23 cellular contexts compared by ENCODE assay signal in the genomic region with DNA sequence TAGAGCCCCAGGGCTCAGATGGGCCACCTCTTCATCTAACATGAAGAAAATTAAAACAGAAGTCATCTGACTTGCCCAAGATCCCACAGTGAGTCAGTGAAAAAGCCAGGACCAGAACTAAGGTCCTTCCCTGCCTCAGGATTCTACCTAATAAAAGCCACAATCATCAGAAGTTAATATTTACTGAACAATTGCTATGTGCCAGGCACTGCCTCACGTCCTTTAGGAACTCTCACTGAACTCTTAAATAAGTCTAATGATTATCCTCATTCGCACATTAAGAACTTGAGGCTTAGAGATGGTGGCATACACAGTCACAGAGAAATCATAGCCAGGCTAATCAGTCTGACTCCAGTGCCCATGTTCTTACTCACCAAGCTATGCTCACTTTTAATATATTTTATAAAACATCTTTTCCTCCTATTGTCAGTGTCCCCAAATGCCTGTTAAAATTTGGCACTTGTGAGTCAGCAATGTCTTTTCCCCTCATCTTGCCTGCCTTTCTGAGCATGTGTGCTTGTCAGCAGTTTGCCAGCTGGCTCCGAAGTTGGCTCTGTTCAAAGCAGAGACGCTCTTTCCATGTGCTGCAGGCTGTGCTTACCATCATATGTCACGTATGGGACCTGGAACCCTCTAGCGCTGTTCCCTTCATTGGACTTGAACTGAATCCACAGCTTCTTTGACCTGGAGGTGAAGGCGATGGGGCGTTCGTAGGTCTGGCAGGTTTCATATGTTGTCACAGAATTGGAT. TPM values are rescaled to one million over a fixed set of nuclear protein-coding genes. Genes with fewer than 3 reads are reported as not detected.
DNase-seq lines count a peak whose midpoint lies in the region; ATAC-seq, FAIRE-seq and TF ChIP-seq lines count a peak whose summit lies in the region.
"Had no signal": no experiment of that assay in that cellular context is flagged by ENCODE, and none has a peak within 500 bp of the region (broad histone marks: within the 10 kb centered on the region; RNA-seq: fewer than 3 reads in every experiment).

No MANE protein-coding gene starts in this region.

- CTCF ChIA-PET in GM10248 (lab: Yijun Ruan, JAX) = interaction anchor here (1.1 to 2.9 kb wide), 5 partner anchors 8 to 481 kb away, joined by 3 to 20 read pairs (median 5); no protein-coding TSS in a partner anchor

- no peak overlapping the region for H3K4me3 Mint-ChIP-seq in nephron progenitor cell
- H3K4me3 Mint-ChIP-seq: CD4-positive, alpha-beta T cell; GM23338 had no signal

- H3K36me3 Mint-ChIP-seq in nephron progenitor cell (ENCODE audit: low read depth) = no peaks in the 10 kb centered on the region

- no peak overlapping the region for H3K4me3 ChIP-seq in epithelial cell of proximal tubule (ENCODE audit: low read depth, low read length)
- H3K4me3 ChIP-seq: GM12878, GM23338, K562 had no signal

- DNase-seq in NCI-H1694 treated with DMSO at 0.1 percent for 48 hours (lab: John Stamatoyannopoulos, UW) (peak; percentile 41), NCI-H1694 (lab: John Stamatoyannopoulos, UW) (no peak), RCC 7860 (ENCODE audit: low spot score) (no peak), epithelial cell of proximal tubule (ENCODE audit: low read depth) (peak; percentile 33), superior temporal gyrus (ENCODE audit: extremely low spot score) (peak; percentile 35), GM10248 (ENCODE audit: extremely low spot score) (no peak), nephron progenitor cell (no peak)
- DNase-seq: Caco-2; CD4-positive, alpha-beta T cell; GF-D8; NCI-H1092 treated with DMSO at 0.1 percent for 48 hours; NCI-H146; NCI-H2081 treated with DMSO at 0.1 percent for 48 hours; NCI-H510A treated with DMSO at 0.1 percent for 48 hours; NCI-H774; SHP77 treated with DMSO at 0.1 percent for 48 hours; SK-N-SH had no signal

- H3K27ac Mint-ChIP-seq in nephron progenitor cell = no peak overlapping the region
- H3K27ac Mint-ChIP-seq: CD4-positive, alpha-beta T cell; GM23338 had no signal

- peak; percentile 64 for FAIRE-seq in RCC 7860 (lab: Jason Lieb, UNC)
- FAIRE-seq: GM12878, K562 had no signal

- H3K9me3 Mint-ChIP-seq in nephron progenitor cell = no peaks in the 10 kb centered on the region
- H3K9me3 Mint-ChIP-seq: CD4-positive, alpha-beta T cell; GM23338 had no signal

- POLR2A ChIA-PET in GM10248 (lab: Yijun Ruan, JAX) = interaction anchor here (0.6 kb wide), 1 partner anchor 13 kb away, joined by 3 read pairs; no protein-coding TSS in a partner anchor

- peaks cover 19% of the 10 kb centered on the region for H3K4me1 Mint-ChIP-seq in nephron progenitor cell

- TF ChIP-seq CTCF in epithelial cell of proximal tubule (conservative IDR thresholded peaks at IDR 0.05; ENCODE audit: low read depth, low read length) (no peak), GM10248 (IDR thresholded peaks at IDR 0.05; ENCODE audit: control extremely low read depth, extremely low read depth, low read depth, missing control alignments) (no peak), nephron progenitor cell (IDR thresholded peaks at IDR 0.05) (no peak)

- peaks cover 20% of the 10 kb centered on the region for H3K27me3 Mint-ChIP-seq in nephron progenitor cell (ENCODE audit: low read depth, poor library complexity)

- ATAC-seq in HG02588 (IDR thresholded peaks at IDR 0.05; ENCODE audit: unreplicated experiment) = no peak
- ATAC-seq: GM12878, GM23338, HCT116, K562 had no signal

RNA-seq across cellular contexts. Expression of a gene that starts 21.5 kb away (rescaled TPM):
- total RNA-seq in epithelial cell of proximal tubule = 14.5 and 22.8 TPM in 2 replicates
- total RNA-seq: OCI-LY7 had no signal

Comparison
In these comparisons a context has a peak if more than half of its experiments do, and no peak if none do; other contexts are left out.
1. DNase-seq: peak in NCI-H1694 treated with DMSO at 0.1 percent for 48 hours (single experiment), epithelial cell of proximal tubule (single experiment) and superior temporal gyrus (single experiment); none in NCI-H1694 (single experiment), RCC 7860 (single experiment), GM10248 (single experiment) and nephron progenitor cell (single experiment).